In genomic region chr16:49540836-49541235, GRCh38 we compare ENCODE assay signal across 15 cellular contexts.
A peak's percentile ranks its signal among the peaks of the same experiment; 100 is the strongest.
DNase-seq lines count a peak whose midpoint lies in the region; ATAC-seq and TF ChIP-seq lines count a peak whose summit lies in the region.
"Had no signal": no experiment of that assay in that cellular context is flagged by ENCODE, and none has a peak within 500 bp of the region (broad histone marks: within the 10 kb centered on the region; RNA-seq: fewer than 3 reads in every experiment).

No MANE protein-coding gene starts in this region.

- no peak overlapping the region for H2AK5ac ChIP-seq in neuronal stem cell (ENCODE audit: low read depth, low read length)

- no peak overlapping the region for H2BK5ac ChIP-seq in neuronal stem cell (ENCODE audit: low read length)

- intact Hi-C loops in Caco-2 (cut with micrococcal nuclease; ENCODE audit: unreplicated experiment): no loop called here

- no peak overlapping the region for H2AFZ ChIP-seq in neuronal stem cell (ENCODE audit: low read length)

- no peak overlapping the region for H3K4ac ChIP-seq in neuronal stem cell (ENCODE audit: low read length)

- WGBS in neuronal stem cell (ENCODE audit: extremely low coverage in 2 of 2, insufficient read length in 2 of 2, insufficient replicate concordance in 1 of 2), 2 donors: no CpG with 5 or more reads among the region's 2 CpGs

- no peak overlapping the region for H3K9ac ChIP-seq in neuronal stem cell (ENCODE audit: low read depth, low read length, poor library complexity)

- peaks cover 5 to 11% of the 10 kb centered on the region in 2 donors for H3K9me3 Mint-ChIP-seq in stimulated activated naive CD8-positive, alpha-beta T cell treated with anti-CD3 and anti-CD28 coated beads, Interleukin-15, amount 100 ng/mL, for 72 hours
- no peaks in the 10 kb centered on the region for H3K9me3 Mint-ChIP-seq in endothelial cell (ENCODE audit: unreplicated experiment)
- no peaks in the 10 kb centered on the region for H3K9me3 Mint-ChIP-seq in Caco-2 (ENCODE audit: unreplicated experiment)

- no peak overlapping the region for H4K91ac ChIP-seq in neuronal stem cell (ENCODE audit: low read depth, low read length, poor library complexity)

- no peak overlapping the region for H3K4me2 ChIP-seq in neuronal stem cell (ENCODE audit: insufficient read depth, low read length, poor library complexity, severe bottlenecking)

- H2BK120ac ChIP-seq in neuronal stem cell (ENCODE audit: low read depth, low read length): no peak overlapping the region

- H3K79me1 ChIP-seq in neuronal stem cell (ENCODE audit: low read depth, low read length): peaks cover 5% of the 10 kb centered on the region

- CTCF ChIA-PET in Caco-2 (lab: Charles Lee): no interaction called here

- no peak overlapping the region for H3K14ac ChIP-seq in neuronal stem cell (ENCODE audit: low read length)

- peaks cover 6 to 27% of the 10 kb centered on the region in 2 donors for H3K4me1 ChIP-seq in neuronal stem cell (ENCODE audit: control insufficient read depth in 2 of 2, insufficient read depth in 1 of 2, low read depth in 1 of 2, low read length in 2 of 2)
- H3K4me1 ChIP-seq in Caco-2: no peaks in the 10 kb centered on the region

- H3K36me3 ChIP-seq in neuronal stem cell (replicated peaks in 1 of 2; ENCODE audit: control insufficient read depth in 2 of 2, insufficient read depth in 2 of 2, low read length in 2 of 2) (peaks cover 0 to 6% of the 10 kb centered on the region in 2 donors), Caco-2 (ENCODE audit: control insufficient read depth, insufficient read depth, low read length) (no peaks in the 10 kb centered on the region)

- peaks cover 11% of the 10 kb centered on the region for H3K36me3 Mint-ChIP-seq in endothelial cell (ENCODE audit: low read depth, unreplicated experiment)
- no peaks in the 10 kb centered on the region for H3K36me3 Mint-ChIP-seq in Caco-2 (ENCODE audit: insufficient read depth, unreplicated experiment)
- H3K36me3 Mint-ChIP-seq: CD4-positive, alpha-beta memory T cell had no signal

- no peak overlapping the region for H3K23ac ChIP-seq in neuronal stem cell (ENCODE audit: low read depth, low read length, poor library complexity)

- H3K4me3 Mint-ChIP-seq in stimulated activated naive CD8-positive, alpha-beta T cell treated with anti-CD3 and anti-CD28 coated beads, Interleukin-15, amount 100 ng/mL, for 72 hours: no peak overlapping the region
- H3K4me3 Mint-ChIP-seq in endothelial cell (ENCODE audit: unreplicated experiment): no peak overlapping the region
- no peak overlapping the region for H3K4me3 Mint-ChIP-seq in Caco-2 (ENCODE audit: unreplicated experiment)
- H3K4me3 Mint-ChIP-seq: B cell; CD4-positive, alpha-beta memory T cell had no signal

- no peak overlapping the region for H3K4me3 ChIP-seq in neuronal stem cell (ENCODE audit: low read length in 2 of 2)
- no peak overlapping the region for H3K4me3 ChIP-seq in Caco-2 (ENCODE audit: low read depth, low read length)

- H3K9me3 ChIP-seq in neuronal stem cell (replicated peaks in 1 of 2; ENCODE audit: control insufficient read depth in 2 of 2, insufficient read depth in 1 of 2, low read depth in 1 of 2, low read length in 2 of 2): no peaks in the 10 kb centered on the region
- H3K9me3 ChIP-seq in Caco-2: no peaks in the 10 kb centered on the region

- no peak overlapping the region for H3K27ac Mint-ChIP-seq in stimulated activated naive CD8-positive, alpha-beta T cell treated with anti-CD3 and anti-CD28 coated beads, Interleukin-15, amount 100 ng/mL, for 72 hours
- H3K27ac Mint-ChIP-seq in endothelial cell (ENCODE audit: unreplicated experiment) (peak overlapping the region; percentile 16), Caco-2 (ENCODE audit: unreplicated experiment) (no peak overlapping the region)
- H3K27ac Mint-ChIP-seq: B cell; CD4-positive, alpha-beta memory T cell had no signal

- H2BK12ac ChIP-seq in neuronal stem cell (ENCODE audit: low read length): no peak overlapping the region

- no peak overlapping the region for H4K8ac ChIP-seq in neuronal stem cell (ENCODE audit: low read depth, low read length)

- no peak overlapping the region for H3K27ac ChIP-seq in neuronal stem cell (replicated peaks; ENCODE audit: low read length)
- H3K27ac ChIP-seq: C4-2B, HL-60 had no signal

- no peaks in the 10 kb centered on the region for H3K27me3 Mint-ChIP-seq in stimulated activated naive CD8-positive, alpha-beta T cell treated with anti-CD3 and anti-CD28 coated beads, Interleukin-15, amount 100 ng/mL, for 72 hours
- H3K27me3 Mint-ChIP-seq in endothelial cell (ENCODE audit: unreplicated experiment) (peaks cover 13% of the 10 kb centered on the region), Caco-2 (ENCODE audit: insufficient read depth, unreplicated experiment) (peaks cover 18% of the 10 kb centered on the region)

- no peaks in the 10 kb centered on the region for H3K27me3 ChIP-seq in neuronal stem cell (ENCODE audit: control insufficient read depth in 3 of 3, insufficient read depth in 3 of 3, low read depth in 1 of 3, low read length in 3 of 3)
- no peaks in the 10 kb centered on the region; the same call in 1 of the 2 replicates for H3K27me3 ChIP-seq in Caco-2 (replicated peaks; ENCODE audit: control insufficient read depth, insufficient read depth, low read length)

- H3K4me1 Mint-ChIP-seq in stimulated activated naive CD8-positive, alpha-beta T cell treated with anti-CD3 and anti-CD28 coated beads, Interleukin-15, amount 100 ng/mL, for 72 hours: no peaks in the 10 kb centered on the region
- H3K4me1 Mint-ChIP-seq in endothelial cell (ENCODE audit: unreplicated experiment) (no peaks in the 10 kb centered on the region), Caco-2 (ENCODE audit: low read depth, unreplicated experiment) (no peaks in the 10 kb centered on the region)
- H3K4me1 Mint-ChIP-seq: B cell; CD4-positive, alpha-beta memory T cell had no signal

- H2BK15ac ChIP-seq in neuronal stem cell (ENCODE audit: low read length): no peak overlapping the region

- H3K18ac ChIP-seq in neuronal stem cell (ENCODE audit: low read length): peak overlapping the region; percentile 40

- no peak for TF ChIP-seq CTCF in endothelial cell (IDR thresholded peaks at IDR 0.05; ENCODE audit: unreplicated experiment)
- TF ChIP-seq CTCF in Caco-2 (IDR thresholded peaks at IDR 0.05; ENCODE audit: insufficient read depth in 1 of 2, low read depth in 1 of 2, low read length in 1 of 2, severe bottlenecking in 1 of 2, unreplicated experiment in 1 of 2): no peak

- DNase-seq in stimulated activated naive CD8-positive, alpha-beta T cell treated with anti-CD3 and anti-CD28 coated beads, Interleukin-15, amount 100 ng/mL, for 72 hours: no peak
- DNase-seq in stimulated activated naive CD8-positive, alpha-beta T cell treated with anti-CD3 and anti-CD28 coated beads, Interleukin-15, Interleukin-2, amounts not matched to agents 100 U/mL and 50 U/mL, for 24 hours: no peak
- no peak for DNase-seq in endothelial cell (ENCODE audit: low spot score)
- no peak for DNase-seq in neuronal stem cell (ENCODE audit: low spot score)
- DNase-seq in UCSD-AML1 (lab: John Stamatoyannopoulos, UW; ENCODE audit: unreplicated experiment): no peak
- DNase-seq in Caco-2: no peak
- no peak for DNase-seq in NCI-H1694 treated with DMSO at 0.1 percent for 48 hours (lab: John Stamatoyannopoulos, UW)
- DNase-seq: CD4-positive, alpha-beta memory T cell; DMS153; DMS79 treated with DMSO at 0.1 percent for 48 hours; EL had no signal

- POLR2A ChIA-PET in Caco-2 (lab: Charles Lee): no interaction called here

- ATAC-seq in stimulated activated naive CD8-positive, alpha-beta T cell treated with anti-CD3 and anti-CD28 coated beads, Interleukin-15, amount 100 ng/mL, for 72 hours: peak; percentile 16
- ATAC-seq in stimulated activated naive CD8-positive, alpha-beta T cell treated with anti-CD3 and anti-CD28 coated beads, Interleukin-15, Interleukin-2, amounts not matched to agents 100 U/mL and 50 U/mL, for 24 hours: no peak
- ATAC-seq: HCT116 had no signal

- BruUV-seq in Caco-2 (replicated peaks; lab: Mats Ljungman, UMichigan): no TSS peak
